In genomic region chr22:31954535-31955326, GRCh38 we compare ENCODE assay signal across 13 cellular contexts. TPM values are rescaled to one million over a fixed set of nuclear protein-coding genes. Genes with fewer than 3 reads are reported as not detected.
DNase-seq lines count a peak whose midpoint lies in the region; ATAC-seq and TF ChIP-seq lines count a peak whose summit lies in the region.
"Had no signal": no experiment of that assay in that cellular context is flagged by ENCODE, and none has a peak within 500 bp of the region (broad histone marks: within the 10 kb centered on the region; RNA-seq: fewer than 3 reads in every experiment).

No MANE protein-coding gene starts in this region.

- ATAC-seq in sciatic nerve (peak; percentile 71), HG03097 (IDR thresholded peaks at IDR 0.05; ENCODE audit: low FRiP score, unreplicated experiment) (no peak)

- intact Hi-C loops in sciatic nerve (cut with DNase I), result no loop called here

- peak overlapping the region; percentile 17 for H3K27ac ChIP-seq in angular gyrus (ENCODE audit: low read depth, low read length)
- H3K27ac ChIP-seq in cardiac muscle cell, result peak overlapping the region; percentile 36

- H3K4me1 ChIP-seq in cardiac muscle cell (ENCODE audit: low read depth), result no peaks in the 10 kb centered on the region
- H3K4me1 ChIP-seq: Caco-2 had no signal

- no peaks in the 10 kb centered on the region for H3K27me3 ChIP-seq in cardiac muscle cell

- peaks cover 10% of the 10 kb centered on the region for H3K36me3 ChIP-seq in cardiac muscle cell

- no peaks in the 10 kb centered on the region for H3K9me3 ChIP-seq in cardiac muscle cell (ENCODE audit: low read depth)
- H3K9me3 ChIP-seq: Caco-2 had no signal

- no peak overlapping the region for H3K4me3 ChIP-seq in cardiac muscle cell

- no peak for TF ChIP-seq CTCF in cardiac muscle cell (IDR thresholded peaks at IDR 0.05; ENCODE audit: low read depth, low read length)

- peak; percentile 28 for DNase-seq in Daoy (ENCODE audit: low read depth)
- DNase-seq in cardiac muscle cell (ENCODE audit: low read depth in 1 of 2, low spot score in 1 of 2), result no peak
- DNase-seq in sciatic nerve (ENCODE audit: low spot score), result no peak
- DNase-seq in NCI-H1436 treated with DMSO at 0.1 percent for 48 hours (lab: John Stamatoyannopoulos, UW), result no peak
- DNase-seq in midbrain (lab: John Stamatoyannopoulos, UW), result no peak
- no peak for DNase-seq in DMS153 treated with DMSO at 0.1 percent for 48 hours (lab: John Stamatoyannopoulos, UW; ENCODE audit: unreplicated experiment)
- DNase-seq: activated CD8-positive, alpha-beta memory T cell treated with anti-CD3 and anti-CD28 coated beads for 24 hours; Caco-2; cerebellar nuclear complex; Karpas-422; NCI-H510A had no signal

RNA-seq across cellular contexts. Expression of gene YWHAH, which starts 10.4 kb away (rescaled TPM):
- 195 and 222 TPM in 2 replicates for total RNA-seq in Daoy (2014; rRNA removed; shearing (Covaris generic))
- total RNA-seq in cardiac muscle cell (58.4 and 70.8 TPM in 2 replicates), sciatic nerve (150 TPM)
- 143 and 164 TPM in 2 replicates for polyA plus RNA-seq in cardiac muscle cell
